2 cellular contexts compared by ENCODE assay signal in the genomic region with DNA sequence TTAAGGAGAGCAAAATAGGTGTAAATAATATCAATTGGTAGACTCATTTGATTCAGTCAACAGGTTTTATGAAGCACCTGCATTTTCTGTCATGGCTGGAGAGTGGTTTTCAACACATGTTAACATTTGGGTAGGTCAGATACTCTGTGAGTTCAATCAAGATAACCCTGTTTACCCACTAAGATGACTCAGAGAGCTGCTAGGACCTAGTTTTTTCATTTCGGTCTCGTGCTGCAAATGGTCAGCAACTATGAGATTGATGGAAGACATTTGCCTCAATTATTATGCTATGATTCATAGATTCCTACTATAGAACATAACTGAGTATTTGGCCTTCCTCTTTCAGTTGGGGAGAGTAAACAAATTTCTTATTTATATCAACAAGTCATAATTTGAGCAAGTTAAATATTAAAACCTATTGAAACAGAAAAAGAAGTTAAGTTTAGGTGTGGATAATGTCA.
TF ChIP-seq lines count a peak whose summit lies in the region.

No MANE protein-coding gene starts in this region.

TF ChIP-seq in SK-N-SH treated with all-trans-retinoic acid at 6 μM for 48 hours, 23 proteins besides CTCF, POLR2A, EP300 and RAD21 (continued from another document):
- TF ChIP-seq, protein P1, sequence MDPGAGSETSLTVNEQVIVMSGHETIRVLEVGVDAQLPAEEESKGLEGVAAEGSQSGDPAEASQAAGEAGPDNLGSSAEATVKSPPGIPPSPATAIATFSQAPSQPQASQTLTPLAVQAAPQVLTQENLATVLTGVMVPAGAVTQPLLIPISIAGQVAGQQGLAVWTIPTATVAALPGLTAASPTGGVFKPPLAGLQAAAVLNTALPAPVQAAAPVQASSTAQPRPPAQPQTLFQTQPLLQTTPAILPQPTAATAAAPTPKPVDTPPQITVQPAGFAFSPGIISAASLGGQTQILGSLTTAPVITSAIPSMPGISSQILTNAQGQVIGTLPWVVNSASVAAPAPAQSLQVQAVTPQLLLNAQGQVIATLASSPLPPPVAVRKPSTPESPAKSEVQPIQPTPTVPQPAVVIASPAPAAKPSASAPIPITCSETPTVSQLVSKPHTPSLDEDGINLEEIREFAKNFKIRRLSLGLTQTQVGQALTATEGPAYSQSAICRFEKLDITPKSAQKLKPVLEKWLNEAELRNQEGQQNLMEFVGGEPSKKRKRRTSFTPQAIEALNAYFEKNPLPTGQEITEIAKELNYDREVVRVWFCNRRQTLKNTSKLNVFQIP (CRISPR knock-in tag; IDR thresholded peaks at IDR 0.05; ENCODE audit: borderline replicate concordance, low read depth), result no peak
- TF ChIP-seq ISL1 (CRISPR knock-in tag; IDR thresholded peaks at IDR 0.05) (peak; percentile 69), PPARA (CRISPR knock-in tag; IDR thresholded peaks at IDR 0.05; ENCODE audit: borderline replicate concordance) (no peak), CSDC2 (CRISPR knock-in tag; IDR thresholded peaks at IDR 0.05) (0 out of 2 replicates have a peak, but pooled peaks have one; percentile 58), TCF4 (CRISPR knock-in tag; IDR thresholded peaks at IDR 0.05; ENCODE audit: borderline replicate concordance) (no peak), ESRRG (CRISPR knock-in tag; IDR thresholded peaks at IDR 0.05) (no peak), ZNF565 (CRISPR knock-in tag; conservative IDR thresholded peaks at IDR 0.05; ENCODE audit: low read depth) (no peak)
- TF ChIP-seq, protein P2, sequence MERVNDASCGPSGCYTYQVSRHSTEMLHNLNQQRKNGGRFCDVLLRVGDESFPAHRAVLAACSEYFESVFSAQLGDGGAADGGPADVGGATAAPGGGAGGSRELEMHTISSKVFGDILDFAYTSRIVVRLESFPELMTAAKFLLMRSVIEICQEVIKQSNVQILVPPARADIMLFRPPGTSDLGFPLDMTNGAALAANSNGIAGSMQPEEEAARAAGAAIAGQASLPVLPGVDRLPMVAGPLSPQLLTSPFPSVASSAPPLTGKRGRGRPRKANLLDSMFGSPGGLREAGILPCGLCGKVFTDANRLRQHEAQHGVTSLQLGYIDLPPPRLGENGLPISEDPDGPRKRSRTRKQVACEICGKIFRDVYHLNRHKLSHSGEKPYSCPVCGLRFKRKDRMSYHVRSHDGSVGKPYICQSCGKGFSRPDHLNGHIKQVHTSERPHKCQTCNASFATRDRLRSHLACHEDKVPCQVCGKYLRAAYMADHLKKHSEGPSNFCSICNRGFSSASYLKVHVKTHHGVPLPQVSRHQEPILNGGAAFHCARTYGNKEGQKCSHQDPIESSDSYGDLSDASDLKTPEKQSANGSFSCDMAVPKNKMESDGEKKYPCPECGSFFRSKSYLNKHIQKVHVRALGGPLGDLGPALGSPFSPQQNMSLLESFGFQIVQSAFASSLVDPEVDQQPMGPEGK (CRISPR knock-in tag; IDR thresholded peaks at IDR 0.05; ENCODE audit: borderline replicate concordance), result no peak

TF ChIP-seq in WTC11, 78 proteins besides CTCF, POLR2A, EP300 and RAD21 (continued from another document):
- TF ChIP-seq, protein P3, sequence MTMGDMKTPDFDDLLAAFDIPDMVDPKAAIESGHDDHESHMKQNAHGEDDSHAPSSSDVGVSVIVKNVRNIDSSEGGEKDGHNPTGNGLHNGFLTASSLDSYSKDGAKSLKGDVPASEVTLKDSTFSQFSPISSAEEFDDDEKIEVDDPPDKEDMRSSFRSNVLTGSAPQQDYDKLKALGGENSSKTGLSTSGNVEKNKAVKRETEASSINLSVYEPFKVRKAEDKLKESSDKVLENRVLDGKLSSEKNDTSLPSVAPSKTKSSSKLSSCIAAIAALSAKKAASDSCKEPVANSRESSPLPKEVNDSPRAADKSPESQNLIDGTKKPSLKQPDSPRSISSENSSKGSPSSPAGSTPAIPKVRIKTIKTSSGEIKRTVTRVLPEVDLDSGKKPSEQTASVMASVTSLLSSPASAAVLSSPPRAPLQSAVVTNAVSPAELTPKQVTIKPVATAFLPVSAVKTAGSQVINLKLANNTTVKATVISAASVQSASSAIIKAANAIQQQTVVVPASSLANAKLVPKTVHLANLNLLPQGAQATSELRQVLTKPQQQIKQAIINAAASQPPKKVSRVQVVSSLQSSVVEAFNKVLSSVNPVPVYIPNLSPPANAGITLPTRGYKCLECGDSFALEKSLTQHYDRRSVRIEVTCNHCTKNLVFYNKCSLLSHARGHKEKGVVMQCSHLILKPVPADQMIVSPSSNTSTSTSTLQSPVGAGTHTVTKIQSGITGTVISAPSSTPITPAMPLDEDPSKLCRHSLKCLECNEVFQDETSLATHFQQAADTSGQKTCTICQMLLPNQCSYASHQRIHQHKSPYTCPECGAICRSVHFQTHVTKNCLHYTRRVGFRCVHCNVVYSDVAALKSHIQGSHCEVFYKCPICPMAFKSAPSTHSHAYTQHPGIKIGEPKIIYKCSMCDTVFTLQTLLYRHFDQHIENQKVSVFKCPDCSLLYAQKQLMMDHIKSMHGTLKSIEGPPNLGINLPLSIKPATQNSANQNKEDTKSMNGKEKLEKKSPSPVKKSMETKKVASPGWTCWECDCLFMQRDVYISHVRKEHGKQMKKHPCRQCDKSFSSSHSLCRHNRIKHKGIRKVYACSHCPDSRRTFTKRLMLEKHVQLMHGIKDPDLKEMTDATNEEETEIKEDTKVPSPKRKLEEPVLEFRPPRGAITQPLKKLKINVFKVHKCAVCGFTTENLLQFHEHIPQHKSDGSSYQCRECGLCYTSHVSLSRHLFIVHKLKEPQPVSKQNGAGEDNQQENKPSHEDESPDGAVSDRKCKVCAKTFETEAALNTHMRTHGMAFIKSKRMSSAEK (CRISPR knock-in tag; IDR thresholded peaks at IDR 0.05; ENCODE audit: borderline replicate concordance), result no peak
- no peak for TF ChIP-seq ZNF396 (CRISPR knock-in tag; IDR thresholded peaks at IDR 0.05; ENCODE audit: borderline replicate concordance)
- TF ChIP-seq, protein P4, sequence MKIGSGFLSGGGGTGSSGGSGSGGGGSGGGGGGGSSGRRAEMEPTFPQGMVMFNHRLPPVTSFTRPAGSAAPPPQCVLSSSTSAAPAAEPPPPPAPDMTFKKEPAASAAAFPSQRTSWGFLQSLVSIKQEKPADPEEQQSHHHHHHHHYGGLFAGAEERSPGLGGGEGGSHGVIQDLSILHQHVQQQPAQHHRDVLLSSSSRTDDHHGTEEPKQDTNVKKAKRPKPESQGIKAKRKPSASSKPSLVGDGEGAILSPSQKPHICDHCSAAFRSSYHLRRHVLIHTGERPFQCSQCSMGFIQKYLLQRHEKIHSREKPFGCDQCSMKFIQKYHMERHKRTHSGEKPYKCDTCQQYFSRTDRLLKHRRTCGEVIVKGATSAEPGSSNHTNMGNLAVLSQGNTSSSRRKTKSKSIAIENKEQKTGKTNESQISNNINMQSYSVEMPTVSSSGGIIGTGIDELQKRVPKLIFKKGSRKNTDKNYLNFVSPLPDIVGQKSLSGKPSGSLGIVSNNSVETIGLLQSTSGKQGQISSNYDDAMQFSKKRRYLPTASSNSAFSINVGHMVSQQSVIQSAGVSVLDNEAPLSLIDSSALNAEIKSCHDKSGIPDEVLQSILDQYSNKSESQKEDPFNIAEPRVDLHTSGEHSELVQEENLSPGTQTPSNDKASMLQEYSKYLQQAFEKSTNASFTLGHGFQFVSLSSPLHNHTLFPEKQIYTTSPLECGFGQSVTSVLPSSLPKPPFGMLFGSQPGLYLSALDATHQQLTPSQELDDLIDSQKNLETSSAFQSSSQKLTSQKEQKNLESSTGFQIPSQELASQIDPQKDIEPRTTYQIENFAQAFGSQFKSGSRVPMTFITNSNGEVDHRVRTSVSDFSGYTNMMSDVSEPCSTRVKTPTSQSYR (CRISPR knock-in tag; IDR thresholded peaks at IDR 0.05), result no peak
